Comparison of ENCODE assay signal across 1 cellular context in the genomic region with DNA sequence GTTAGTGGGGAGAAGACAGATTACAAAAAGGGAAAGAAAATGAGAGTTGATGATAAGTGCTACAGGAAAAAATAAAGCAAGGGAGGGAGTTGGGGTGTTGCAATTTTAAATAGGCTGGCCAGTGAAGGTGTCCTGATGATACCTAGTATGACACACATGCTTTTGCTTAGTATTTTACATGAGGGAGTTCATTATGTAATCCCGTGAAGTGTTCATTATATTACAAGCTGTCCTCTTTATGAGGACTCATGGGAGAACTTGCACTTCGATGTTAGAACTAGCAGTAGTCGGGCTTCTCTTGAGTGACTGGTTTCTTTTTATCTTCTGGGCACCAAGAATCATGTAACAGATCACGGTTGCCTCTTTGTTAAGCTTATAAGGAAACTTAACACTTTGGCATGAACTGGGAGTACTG.
TF ChIP-seq lines count a peak whose summit lies in the region.

No MANE protein-coding gene starts in this region.

TF ChIP-seq in K562, 482 proteins besides CTCF, POLR2A, EP300 and RAD21 (continued from another document):
- TF ChIP-seq, protein P1, sequence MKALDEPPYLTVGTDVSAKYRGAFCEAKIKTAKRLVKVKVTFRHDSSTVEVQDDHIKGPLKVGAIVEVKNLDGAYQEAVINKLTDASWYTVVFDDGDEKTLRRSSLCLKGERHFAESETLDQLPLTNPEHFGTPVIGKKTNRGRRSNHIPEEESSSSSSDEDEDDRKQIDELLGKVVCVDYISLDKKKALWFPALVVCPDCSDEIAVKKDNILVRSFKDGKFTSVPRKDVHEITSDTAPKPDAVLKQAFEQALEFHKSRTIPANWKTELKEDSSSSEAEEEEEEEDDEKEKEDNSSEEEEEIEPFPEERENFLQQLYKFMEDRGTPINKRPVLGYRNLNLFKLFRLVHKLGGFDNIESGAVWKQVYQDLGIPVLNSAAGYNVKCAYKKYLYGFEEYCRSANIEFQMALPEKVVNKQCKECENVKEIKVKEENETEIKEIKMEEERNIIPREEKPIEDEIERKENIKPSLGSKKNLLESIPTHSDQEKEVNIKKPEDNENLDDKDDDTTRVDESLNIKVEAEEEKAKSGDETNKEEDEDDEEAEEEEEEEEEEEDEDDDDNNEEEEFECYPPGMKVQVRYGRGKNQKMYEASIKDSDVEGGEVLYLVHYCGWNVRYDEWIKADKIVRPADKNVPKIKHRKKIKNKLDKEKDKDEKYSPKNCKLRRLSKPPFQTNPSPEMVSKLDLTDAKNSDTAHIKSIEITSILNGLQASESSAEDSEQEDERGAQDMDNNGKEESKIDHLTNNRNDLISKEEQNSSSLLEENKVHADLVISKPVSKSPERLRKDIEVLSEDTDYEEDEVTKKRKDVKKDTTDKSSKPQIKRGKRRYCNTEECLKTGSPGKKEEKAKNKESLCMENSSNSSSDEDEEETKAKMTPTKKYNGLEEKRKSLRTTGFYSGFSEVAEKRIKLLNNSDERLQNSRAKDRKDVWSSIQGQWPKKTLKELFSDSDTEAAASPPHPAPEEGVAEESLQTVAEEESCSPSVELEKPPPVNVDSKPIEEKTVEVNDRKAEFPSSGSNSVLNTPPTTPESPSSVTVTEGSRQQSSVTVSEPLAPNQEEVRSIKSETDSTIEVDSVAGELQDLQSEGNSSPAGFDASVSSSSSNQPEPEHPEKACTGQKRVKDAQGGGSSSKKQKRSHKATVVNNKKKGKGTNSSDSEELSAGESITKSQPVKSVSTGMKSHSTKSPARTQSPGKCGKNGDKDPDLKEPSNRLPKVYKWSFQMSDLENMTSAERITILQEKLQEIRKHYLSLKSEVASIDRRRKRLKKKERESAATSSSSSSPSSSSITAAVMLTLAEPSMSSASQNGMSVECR (CRISPR knock-in tag; IDR thresholded peaks at IDR 0.05): no peak
- TF ChIP-seq, protein P2, sequence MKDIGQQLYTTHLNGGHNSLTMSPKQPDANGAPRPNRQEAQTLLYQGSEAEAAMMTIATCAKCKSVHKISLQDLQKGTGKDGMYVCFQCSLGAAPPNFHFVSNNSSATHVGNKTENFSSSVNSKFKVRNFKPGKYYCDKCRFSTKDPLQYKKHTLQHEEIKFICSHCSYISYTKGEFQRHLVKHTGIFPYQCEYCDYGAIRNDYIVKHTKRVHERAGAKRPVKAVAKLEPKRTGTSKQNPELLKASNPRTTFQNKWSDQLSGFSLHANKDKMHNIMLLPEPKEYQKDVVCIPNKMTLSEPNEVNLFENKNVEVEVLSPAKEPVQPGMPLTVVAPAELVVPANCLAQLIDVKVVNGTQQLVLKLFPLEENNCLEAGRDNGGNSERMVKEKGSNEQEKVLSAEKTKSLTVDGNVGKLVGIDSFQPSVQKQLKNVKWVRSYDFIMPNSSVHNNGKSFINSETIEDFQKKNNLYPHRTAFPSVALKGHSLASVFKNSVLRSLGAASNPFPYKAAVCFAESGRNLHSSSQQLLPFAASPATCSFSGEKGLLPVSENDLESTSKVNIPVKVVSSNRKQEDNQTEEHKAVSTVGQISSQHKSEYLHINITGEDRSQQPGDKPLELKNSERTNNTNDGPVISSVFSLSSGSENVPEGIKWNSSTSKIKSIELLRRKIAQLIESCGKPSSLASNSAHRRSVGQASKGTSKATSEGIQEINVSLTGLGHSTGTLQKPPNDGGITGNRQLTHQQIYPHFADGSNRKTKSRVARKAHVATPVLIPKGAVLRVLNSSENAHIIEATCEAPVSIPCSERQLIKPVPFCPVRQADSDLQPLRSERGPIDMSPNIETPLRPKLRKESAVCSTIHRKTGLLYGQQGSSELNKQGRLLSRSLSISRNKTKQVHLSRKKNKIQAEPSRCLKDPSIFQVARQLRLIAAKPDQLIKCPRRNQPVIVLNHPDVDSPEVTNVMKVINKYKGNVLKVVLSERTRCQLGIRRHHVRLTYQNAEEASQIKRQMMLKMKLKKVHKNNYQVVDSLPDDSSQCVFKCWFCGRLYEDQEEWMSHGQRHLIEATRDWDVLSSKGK (CRISPR knock-in tag; IDR thresholded peaks at IDR 0.05): no peak
- TF ChIP-seq NCOA1 (IDR thresholded peaks at IDR 0.05; ENCODE audit: low read depth) (no peak), KAT8 (IDR thresholded peaks at IDR 0.05; ENCODE audit: low read depth) (no peak), GABPA (tag; conservative IDR thresholded peaks at IDR 0.05; ENCODE audit: low read depth) (no peak), ZNF134 (CRISPR knock-in tag; conservative IDR thresholded peaks at IDR 0.05) (no peak), RCOR1 (IDR thresholded peaks at IDR 0.05; ENCODE audit: borderline replicate concordance in 1 of 2, low read depth in 2 of 2, low read length in 2 of 2) (no peak), ZNF444 (CRISPR knock-in tag; IDR thresholded peaks at IDR 0.05) (no peak), ZBTB8A (IDR thresholded peaks at IDR 0.05; ENCODE audit: partially characterized antibody) (no peak), ETV6 (IDR thresholded peaks at IDR 0.05; ENCODE audit: borderline replicate concordance in 1 of 2, low read depth in 2 of 2, low read length in 1 of 2) (no peak), ETV6 (CRISPR knock-in tag; IDR thresholded peaks at IDR 0.05; ENCODE audit: borderline replicate concordance) (no peak), BRF1 (IDR thresholded peaks at IDR 0.05; ENCODE audit: borderline replicate concordance, extremely low read depth, insufficient read length) (no peak), ELF4 (CRISPR knock-in tag; IDR thresholded peaks at IDR 0.05) (no peak), ZNF766 (CRISPR knock-in tag; conservative IDR thresholded peaks at IDR 0.05) (no peak; the same call in 1 of the 2 replicates), MTA3 (IDR thresholded peaks at IDR 0.05; ENCODE audit: borderline replicate concordance) (no peak), NFIC (IDR thresholded peaks at IDR 0.05) (no peak), ZNF780A (CRISPR knock-in tag; IDR thresholded peaks at IDR 0.05) (no peak)
- TF ChIP-seq, protein P3, sequence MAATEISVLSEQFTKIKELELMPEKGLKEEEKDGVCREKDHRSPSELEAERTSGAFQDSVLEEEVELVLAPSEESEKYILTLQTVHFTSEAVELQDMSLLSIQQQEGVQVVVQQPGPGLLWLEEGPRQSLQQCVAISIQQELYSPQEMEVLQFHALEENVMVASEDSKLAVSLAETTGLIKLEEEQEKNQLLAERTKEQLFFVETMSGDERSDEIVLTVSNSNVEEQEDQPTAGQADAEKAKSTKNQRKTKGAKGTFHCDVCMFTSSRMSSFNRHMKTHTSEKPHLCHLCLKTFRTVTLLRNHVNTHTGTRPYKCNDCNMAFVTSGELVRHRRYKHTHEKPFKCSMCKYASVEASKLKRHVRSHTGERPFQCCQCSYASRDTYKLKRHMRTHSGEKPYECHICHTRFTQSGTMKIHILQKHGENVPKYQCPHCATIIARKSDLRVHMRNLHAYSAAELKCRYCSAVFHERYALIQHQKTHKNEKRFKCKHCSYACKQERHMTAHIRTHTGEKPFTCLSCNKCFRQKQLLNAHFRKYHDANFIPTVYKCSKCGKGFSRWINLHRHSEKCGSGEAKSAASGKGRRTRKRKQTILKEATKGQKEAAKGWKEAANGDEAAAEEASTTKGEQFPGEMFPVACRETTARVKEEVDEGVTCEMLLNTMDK (IDR thresholded peaks at IDR 0.05; ENCODE audit: borderline replicate concordance, insufficient read depth, low read depth, low read length, poor library complexity, severe bottlenecking): no peak
- TF ChIP-seq, protein P4, sequence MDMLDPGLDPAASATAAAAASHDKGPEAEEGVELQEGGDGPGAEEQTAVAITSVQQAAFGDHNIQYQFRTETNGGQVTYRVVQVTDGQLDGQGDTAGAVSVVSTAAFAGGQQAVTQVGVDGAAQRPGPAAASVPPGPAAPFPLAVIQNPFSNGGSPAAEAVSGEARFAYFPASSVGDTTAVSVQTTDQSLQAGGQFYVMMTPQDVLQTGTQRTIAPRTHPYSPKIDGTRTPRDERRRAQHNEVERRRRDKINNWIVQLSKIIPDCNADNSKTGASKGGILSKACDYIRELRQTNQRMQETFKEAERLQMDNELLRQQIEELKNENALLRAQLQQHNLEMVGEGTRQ (CRISPR knock-in tag; IDR thresholded peaks at IDR 0.05): no peak
